Comparison of ENCODE assay signal across 1 cellular context in the genomic region with DNA sequence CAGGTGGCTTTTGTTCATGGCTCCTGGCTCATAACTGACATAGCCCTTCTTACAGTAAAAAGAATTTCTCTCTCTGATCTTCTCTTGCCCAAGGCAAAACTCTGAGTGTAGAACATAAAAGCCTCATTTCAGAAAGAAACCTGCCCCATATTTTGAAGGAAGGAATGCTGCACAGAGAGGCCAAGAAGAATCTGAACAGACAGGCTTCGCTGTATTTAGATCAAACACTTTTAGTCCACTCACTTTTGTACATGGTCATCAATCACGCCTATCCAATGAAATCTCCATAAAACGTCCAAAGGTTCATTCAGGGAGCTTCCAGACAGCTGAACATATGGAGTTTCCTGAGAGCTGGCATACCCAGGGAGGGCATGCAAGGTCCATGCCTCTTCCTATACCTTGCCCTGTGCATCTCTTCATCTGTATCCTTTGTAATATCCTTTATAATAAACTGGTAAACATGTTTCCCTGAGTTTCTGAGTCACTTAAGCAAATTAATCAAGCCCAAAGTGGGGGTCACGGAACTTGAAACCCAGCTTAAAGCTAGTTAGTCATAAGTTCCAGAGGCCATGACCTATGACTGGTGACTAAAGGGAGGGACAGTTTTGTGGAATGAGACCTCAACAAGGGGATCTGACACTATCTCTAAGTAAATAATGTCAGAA.
TF ChIP-seq lines count a peak whose summit lies in the region.

No MANE protein-coding gene starts in this region.

TF ChIP-seq in HepG2, 621 proteins besides CTCF, POLR2A, EP300 and RAD21 (continued from another document and continues in another):
- TF ChIP-seq ZNF556 (CRISPR knock-in tag; IDR thresholded peaks at IDR 0.05; ENCODE audit: borderline replicate concordance), result peak; percentile 67; the same call in 1 of the 2 replicates
- TF ChIP-seq, protein P1, sequence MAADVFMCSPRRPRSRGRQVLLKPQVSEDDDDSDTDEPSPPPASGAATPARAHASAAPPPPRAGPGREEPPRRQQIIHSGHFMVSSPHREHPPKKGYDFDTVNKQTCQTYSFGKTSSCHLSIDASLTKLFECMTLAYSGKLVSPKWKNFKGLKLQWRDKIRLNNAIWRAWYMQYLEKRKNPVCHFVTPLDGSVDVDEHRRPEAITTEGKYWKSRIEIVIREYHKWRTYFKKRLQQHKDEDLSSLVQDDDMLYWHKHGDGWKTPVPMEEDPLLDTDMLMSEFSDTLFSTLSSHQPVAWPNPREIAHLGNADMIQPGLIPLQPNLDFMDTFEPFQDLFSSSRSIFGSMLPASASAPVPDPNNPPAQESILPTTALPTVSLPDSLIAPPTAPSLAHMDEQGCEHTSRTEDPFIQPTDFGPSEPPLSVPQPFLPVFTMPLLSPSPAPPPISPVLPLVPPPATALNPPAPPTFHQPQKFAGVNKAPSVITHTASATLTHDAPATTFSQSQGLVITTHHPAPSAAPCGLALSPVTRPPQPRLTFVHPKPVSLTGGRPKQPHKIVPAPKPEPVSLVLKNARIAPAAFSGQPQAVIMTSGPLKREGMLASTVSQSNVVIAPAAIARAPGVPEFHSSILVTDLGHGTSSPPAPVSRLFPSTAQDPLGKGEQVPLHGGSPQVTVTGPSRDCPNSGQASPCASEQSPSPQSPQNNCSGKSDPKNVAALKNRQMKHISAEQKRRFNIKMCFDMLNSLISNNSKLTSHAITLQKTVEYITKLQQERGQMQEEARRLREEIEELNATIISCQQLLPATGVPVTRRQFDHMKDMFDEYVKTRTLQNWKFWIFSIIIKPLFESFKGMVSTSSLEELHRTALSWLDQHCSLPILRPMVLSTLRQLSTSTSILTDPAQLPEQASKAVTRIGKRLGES (CRISPR knock-in tag; IDR thresholded peaks at IDR 0.05; ENCODE audit: borderline replicate concordance), result no peak
- no peak for TF ChIP-seq MYC (CRISPR knock-in tag; IDR thresholded peaks at IDR 0.05; ENCODE audit: borderline replicate concordance)
- TF ChIP-seq ZNF747 (CRISPR knock-in tag; IDR thresholded peaks at IDR 0.05; ENCODE audit: borderline replicate concordance), result no peak
- peak; percentile 23; the same call in 1 of the 2 replicates for TF ChIP-seq EHMT2 (IDR thresholded peaks at IDR 0.05; ENCODE audit: borderline replicate concordance, low read depth, low read length)
- no peak for TF ChIP-seq MIER2 (CRISPR knock-in tag; IDR thresholded peaks at IDR 0.05)
- TF ChIP-seq, protein P2, sequence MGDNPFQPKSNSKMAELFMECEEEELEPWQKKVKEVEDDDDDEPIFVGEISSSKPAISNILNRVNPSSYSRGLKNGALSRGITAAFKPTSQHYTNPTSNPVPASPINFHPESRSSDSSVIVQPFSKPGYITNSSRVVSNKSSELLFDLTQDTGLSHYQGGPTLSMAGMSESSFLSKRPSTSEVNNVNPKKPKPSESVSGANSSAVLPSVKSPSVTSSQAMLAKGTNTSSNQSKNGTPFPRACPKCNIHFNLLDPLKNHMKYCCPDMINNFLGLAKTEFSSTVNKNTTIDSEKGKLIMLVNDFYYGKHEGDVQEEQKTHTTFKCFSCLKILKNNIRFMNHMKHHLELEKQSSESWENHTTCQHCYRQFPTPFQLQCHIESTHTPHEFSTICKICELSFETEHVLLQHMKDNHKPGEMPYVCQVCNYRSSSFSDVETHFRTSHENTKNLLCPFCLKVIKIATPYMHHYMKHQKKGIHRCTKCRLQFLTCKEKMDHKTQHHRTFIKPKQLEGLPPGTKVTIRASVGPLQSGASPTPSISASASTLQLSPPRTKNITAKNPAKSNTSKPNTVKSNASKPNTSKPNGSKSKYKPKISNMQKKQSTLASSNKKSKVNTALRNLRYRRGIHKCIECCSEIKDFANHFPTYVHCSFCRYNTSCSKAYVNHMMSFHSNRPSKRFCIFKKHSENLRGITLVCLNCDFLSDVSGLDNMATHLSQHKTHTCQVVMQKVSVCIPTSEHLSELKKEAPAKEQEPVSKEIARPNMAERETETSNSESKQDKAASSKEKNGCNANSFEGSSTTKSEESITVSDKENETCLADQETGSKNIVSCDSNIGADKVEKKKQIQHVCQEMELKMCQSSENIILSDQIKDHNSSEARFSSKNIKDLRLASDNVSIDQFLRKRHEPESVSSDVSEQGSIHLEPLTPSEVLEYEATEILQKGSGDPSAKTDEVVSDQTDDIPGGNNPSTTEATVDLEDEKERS (CRISPR knock-in tag; IDR thresholded peaks at IDR 0.05), result peak; percentile 19; the same call in 1 of the 2 replicates
- TF ChIP-seq, protein P3, sequence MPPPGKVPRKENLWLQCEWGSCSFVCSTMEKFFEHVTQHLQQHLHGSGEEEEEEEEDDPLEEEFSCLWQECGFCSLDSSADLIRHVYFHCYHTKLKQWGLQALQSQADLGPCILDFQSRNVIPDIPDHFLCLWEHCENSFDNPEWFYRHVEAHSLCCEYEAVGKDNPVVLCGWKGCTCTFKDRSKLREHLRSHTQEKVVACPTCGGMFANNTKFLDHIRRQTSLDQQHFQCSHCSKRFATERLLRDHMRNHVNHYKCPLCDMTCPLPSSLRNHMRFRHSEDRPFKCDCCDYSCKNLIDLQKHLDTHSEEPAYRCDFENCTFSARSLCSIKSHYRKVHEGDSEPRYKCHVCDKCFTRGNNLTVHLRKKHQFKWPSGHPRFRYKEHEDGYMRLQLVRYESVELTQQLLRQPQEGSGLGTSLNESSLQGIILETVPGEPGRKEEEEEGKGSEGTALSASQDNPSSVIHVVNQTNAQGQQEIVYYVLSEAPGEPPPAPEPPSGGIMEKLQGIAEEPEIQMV (CRISPR knock-in tag; IDR thresholded peaks at IDR 0.05; ENCODE audit: low read depth), result peak; percentile 68; the same call in 1 of the 2 replicates
- peak; percentile 45; the same call in 1 of the 3 replicates for TF ChIP-seq MXI1 (IDR thresholded peaks at IDR 0.05; ENCODE audit: borderline replicate concordance, low read depth, low read length)
- TF ChIP-seq REL (CRISPR knock-in tag; conservative IDR thresholded peaks at IDR 0.05), result no peak
- TF ChIP-seq, protein P4, sequence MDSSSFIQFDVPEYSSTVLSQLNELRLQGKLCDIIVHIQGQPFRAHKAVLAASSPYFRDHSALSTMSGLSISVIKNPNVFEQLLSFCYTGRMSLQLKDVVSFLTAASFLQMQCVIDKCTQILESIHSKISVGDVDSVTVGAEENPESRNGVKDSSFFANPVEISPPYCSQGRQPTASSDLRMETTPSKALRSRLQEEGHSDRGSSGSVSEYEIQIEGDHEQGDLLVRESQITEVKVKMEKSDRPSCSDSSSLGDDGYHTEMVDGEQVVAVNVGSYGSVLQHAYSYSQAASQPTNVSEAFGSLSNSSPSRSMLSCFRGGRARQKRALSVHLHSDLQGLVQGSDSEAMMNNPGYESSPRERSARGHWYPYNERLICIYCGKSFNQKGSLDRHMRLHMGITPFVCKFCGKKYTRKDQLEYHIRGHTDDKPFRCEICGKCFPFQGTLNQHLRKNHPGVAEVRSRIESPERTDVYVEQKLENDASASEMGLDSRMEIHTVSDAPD (CRISPR knock-in tag; IDR thresholded peaks at IDR 0.05), result no peak
- no peak for TF ChIP-seq KDM3A (CRISPR knock-in tag; IDR thresholded peaks at IDR 0.05; ENCODE audit: low read depth)
- TF ChIP-seq, protein P5, sequence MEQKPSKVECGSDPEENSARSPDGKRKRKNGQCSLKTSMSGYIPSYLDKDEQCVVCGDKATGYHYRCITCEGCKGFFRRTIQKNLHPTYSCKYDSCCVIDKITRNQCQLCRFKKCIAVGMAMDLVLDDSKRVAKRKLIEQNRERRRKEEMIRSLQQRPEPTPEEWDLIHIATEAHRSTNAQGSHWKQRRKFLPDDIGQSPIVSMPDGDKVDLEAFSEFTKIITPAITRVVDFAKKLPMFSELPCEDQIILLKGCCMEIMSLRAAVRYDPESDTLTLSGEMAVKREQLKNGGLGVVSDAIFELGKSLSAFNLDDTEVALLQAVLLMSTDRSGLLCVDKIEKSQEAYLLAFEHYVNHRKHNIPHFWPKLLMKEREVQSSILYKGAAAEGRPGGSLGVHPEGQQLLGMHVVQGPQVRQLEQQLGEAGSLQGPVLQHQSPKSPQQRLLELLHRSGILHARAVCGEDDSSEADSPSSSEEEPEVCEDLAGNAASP (CRISPR knock-in tag; IDR thresholded peaks at IDR 0.05; ENCODE audit: borderline replicate concordance), result no peak
- TF ChIP-seq, protein P6, sequence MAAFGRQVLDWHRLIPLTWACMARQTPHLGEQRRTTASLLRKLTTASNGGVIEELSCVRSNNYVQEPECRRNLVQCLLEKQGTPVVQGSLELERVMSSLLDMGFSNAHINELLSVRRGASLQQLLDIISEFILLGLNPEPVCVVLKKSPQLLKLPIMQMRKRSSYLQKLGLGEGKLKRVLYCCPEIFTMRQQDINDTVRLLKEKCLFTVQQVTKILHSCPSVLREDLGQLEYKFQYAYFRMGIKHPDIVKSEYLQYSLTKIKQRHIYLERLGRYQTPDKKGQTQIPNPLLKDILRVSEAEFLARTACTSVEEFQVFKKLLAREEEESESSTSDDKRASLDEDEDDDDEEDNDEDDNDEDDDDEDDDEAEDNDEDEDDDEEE (CRISPR knock-in tag; IDR thresholded peaks at IDR 0.05), result no peak
- TF ChIP-seq, protein P7, sequence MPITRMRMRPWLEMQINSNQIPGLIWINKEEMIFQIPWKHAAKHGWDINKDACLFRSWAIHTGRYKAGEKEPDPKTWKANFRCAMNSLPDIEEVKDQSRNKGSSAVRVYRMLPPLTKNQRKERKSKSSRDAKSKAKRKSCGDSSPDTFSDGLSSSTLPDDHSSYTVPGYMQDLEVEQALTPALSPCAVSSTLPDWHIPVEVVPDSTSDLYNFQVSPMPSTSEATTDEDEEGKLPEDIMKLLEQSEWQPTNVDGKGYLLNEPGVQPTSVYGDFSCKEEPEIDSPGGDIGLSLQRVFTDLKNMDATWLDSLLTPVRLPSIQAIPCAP (CRISPR knock-in tag; IDR thresholded peaks at IDR 0.05; ENCODE audit: low read depth), result no peak
- no peak for TF ChIP-seq ZNF850 (CRISPR knock-in tag; conservative IDR thresholded peaks at IDR 0.05)
- TF ChIP-seq ZNF543 (CRISPR knock-in tag; IDR thresholded peaks at IDR 0.05), result no peak
- no peak for TF ChIP-seq ZFAT (CRISPR knock-in tag; conservative IDR thresholded peaks at IDR 0.05)
- TF ChIP-seq GTF3A (CRISPR knock-in tag; conservative IDR thresholded peaks at IDR 0.05), result no peak
- TF ChIP-seq ZNF878 (CRISPR knock-in tag; IDR thresholded peaks at IDR 0.05), result 0 out of 2 replicates have a peak, but pooled peaks have one; percentile 67
- TF ChIP-seq, protein P8, sequence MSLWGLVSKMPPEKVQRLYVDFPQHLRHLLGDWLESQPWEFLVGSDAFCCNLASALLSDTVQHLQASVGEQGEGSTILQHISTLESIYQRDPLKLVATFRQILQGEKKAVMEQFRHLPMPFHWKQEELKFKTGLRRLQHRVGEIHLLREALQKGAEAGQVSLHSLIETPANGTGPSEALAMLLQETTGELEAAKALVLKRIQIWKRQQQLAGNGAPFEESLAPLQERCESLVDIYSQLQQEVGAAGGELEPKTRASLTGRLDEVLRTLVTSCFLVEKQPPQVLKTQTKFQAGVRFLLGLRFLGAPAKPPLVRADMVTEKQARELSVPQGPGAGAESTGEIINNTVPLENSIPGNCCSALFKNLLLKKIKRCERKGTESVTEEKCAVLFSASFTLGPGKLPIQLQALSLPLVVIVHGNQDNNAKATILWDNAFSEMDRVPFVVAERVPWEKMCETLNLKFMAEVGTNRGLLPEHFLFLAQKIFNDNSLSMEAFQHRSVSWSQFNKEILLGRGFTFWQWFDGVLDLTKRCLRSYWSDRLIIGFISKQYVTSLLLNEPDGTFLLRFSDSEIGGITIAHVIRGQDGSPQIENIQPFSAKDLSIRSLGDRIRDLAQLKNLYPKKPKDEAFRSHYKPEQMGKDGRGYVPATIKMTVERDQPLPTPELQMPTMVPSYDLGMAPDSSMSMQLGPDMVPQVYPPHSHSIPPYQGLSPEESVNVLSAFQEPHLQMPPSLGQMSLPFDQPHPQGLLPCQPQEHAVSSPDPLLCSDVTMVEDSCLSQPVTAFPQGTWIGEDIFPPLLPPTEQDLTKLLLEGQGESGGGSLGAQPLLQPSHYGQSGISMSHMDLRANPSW (CRISPR knock-in tag; IDR thresholded peaks at IDR 0.05; ENCODE audit: borderline replicate concordance), result peak; percentile 65; the same call in 1 of the 2 replicates
- TF ChIP-seq, protein P9, sequence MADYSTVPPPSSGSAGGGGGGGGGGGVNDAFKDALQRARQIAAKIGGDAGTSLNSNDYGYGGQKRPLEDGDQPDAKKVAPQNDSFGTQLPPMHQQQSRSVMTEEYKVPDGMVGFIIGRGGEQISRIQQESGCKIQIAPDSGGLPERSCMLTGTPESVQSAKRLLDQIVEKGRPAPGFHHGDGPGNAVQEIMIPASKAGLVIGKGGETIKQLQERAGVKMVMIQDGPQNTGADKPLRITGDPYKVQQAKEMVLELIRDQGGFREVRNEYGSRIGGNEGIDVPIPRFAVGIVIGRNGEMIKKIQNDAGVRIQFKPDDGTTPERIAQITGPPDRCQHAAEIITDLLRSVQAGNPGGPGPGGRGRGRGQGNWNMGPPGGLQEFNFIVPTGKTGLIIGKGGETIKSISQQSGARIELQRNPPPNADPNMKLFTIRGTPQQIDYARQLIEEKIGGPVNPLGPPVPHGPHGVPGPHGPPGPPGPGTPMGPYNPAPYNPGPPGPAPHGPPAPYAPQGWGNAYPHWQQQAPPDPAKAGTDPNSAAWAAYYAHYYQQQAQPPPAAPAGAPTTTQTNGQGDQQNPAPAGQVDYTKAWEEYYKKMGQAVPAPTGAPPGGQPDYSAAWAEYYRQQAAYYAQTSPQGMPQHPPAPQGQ (CRISPR knock-in tag; IDR thresholded peaks at IDR 0.05; ENCODE audit: borderline replicate concordance), result no peak
- TF ChIP-seq, protein P10, sequence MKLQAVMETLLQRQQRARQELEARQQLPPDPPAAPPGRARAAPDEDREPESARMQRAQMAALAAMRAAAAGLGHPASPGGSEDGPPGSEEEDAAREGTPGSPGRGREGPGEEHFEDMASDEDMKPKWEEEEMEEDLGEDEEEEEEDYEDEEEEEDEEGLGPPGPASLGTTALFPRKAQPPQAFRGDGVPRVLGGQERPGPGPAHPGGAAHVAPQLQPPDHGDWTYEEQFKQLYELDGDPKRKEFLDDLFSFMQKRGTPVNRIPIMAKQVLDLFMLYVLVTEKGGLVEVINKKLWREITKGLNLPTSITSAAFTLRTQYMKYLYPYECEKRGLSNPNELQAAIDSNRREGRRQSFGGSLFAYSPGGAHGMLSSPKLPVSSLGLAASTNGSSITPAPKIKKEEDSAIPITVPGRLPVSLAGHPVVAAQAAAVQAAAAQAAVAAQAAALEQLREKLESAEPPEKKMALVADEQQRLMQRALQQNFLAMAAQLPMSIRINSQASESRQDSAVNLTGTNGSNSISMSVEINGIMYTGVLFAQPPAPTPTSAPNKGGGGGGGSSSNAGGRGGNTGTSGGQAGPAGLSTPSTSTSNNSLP (IDR thresholded peaks at IDR 0.05; ENCODE audit: low read depth, low read length), result peak; percentile 35
- peak; percentile 53; the same call in 1 of the 2 replicates for TF ChIP-seq NCOR1 (IDR thresholded peaks at IDR 0.05; ENCODE audit: borderline replicate concordance, low read length)
- peak; percentile 46; the same call in 1 of the 2 replicates for TF ChIP-seq GATAD1 (CRISPR knock-in tag; IDR thresholded peaks at IDR 0.05)
- no peak for TF ChIP-seq NFE2 (CRISPR knock-in tag; IDR thresholded peaks at IDR 0.05)
- TF ChIP-seq, protein P11, sequence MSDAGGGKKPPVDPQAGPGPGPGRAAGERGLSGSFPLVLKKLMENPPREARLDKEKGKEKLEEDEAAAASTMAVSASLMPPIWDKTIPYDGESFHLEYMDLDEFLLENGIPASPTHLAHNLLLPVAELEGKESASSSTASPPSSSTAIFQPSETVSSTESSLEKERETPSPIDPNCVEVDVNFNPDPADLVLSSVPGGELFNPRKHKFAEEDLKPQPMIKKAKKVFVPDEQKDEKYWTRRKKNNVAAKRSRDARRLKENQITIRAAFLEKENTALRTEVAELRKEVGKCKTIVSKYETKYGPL (CRISPR knock-in tag; IDR thresholded peaks at IDR 0.05), result no peak
- peak; percentile 92 for TF ChIP-seq GFI1 (CRISPR knock-in tag; IDR thresholded peaks at IDR 0.05; ENCODE audit: borderline replicate concordance)
